In genomic region chr7:43792471-43792870, GRCh38 we compare ENCODE assay signal across 21 cellular contexts. TPM values are rescaled to one million over a fixed set of nuclear protein-coding genes. Genes with fewer than 3 reads are reported as not detected.
DNase-seq lines count a peak whose midpoint lies in the region; ATAC-seq, FAIRE-seq and TF ChIP-seq lines count a peak whose summit lies in the region.
"Had no signal": no experiment of that assay in that cellular context is flagged by ENCODE, and none has a peak within 500 bp of the region (broad histone marks: within the 10 kb centered on the region; RNA-seq: fewer than 3 reads in every experiment).

No MANE protein-coding gene starts in this region.

- TF ChIP-seq CTCF in omental fat pad (IDR thresholded peaks at IDR 0.05): no peak

- DNase-seq in amniotic epithelial cell (ENCODE audit: low read depth) (peak; percentile 27), epidermal melanocyte (ENCODE audit: insufficient read length, low spot score) (peak; percentile 24), omental fat pad (ENCODE audit: low spot score) (no peak), NCI-H82 (lab: John Stamatoyannopoulos, UW) (no peak), RCC 7860 (ENCODE audit: low spot score) (no peak), NCI-H187 (lab: John Stamatoyannopoulos, UW) (no peak)
- DNase-seq: DMS153, DND-41, NCI-H1092, NCI-H1417 treated with DMSO at 0.1 percent for 48 hours, NCI-H1694 treated with DMSO at 0.1 percent for 48 hours, NCI-H2171 treated with DMSO at 0.1 percent for 48 hours, NCI-H345, NCI-H524, NCI-H748 treated with DMSO at 0.1 percent for 48 hours, PC-3, SJCRH30 had no signal

- H3K4me1 ChIP-seq in stomach smooth muscle (ENCODE audit: control insufficient read depth, insufficient read depth, low read length): peaks cover 19% of the 10 kb centered on the region
- H3K4me1 ChIP-seq: SJCRH30 had no signal

- no peak for FAIRE-seq in RCC 7860 (lab: Jason Lieb, UNC)
- FAIRE-seq: GM12892 had no signal

- peak; percentile 83 for ATAC-seq in omental fat pad (ENCODE audit: low FRiP score)
- ATAC-seq: HCT116, PC-3, Right ventricle myocardium inferior had no signal

- no peak overlapping the region for H3K9ac ChIP-seq in stomach smooth muscle (ENCODE audit: low read length in 2 of 2)

- peak overlapping the region; percentile 78 for H3K27ac ChIP-seq in stomach smooth muscle (ENCODE audit: low read length)
- H3K27ac ChIP-seq: SJCRH30 had no signal

- no peaks in the 10 kb centered on the region for H3K27me3 ChIP-seq in stomach smooth muscle (ENCODE audit: control insufficient read depth in 1 of 2, insufficient read depth in 2 of 2, low read length in 2 of 2)
- H3K27me3 ChIP-seq: SJCRH30 had no signal

- no peaks in the 10 kb centered on the region for H3K9me3 ChIP-seq in stomach smooth muscle (ENCODE audit: control insufficient read depth in 2 of 2, low read length in 2 of 2)
- H3K9me3 ChIP-seq: SJCRH30 had no signal

- H3K4me3 ChIP-seq in stomach smooth muscle (ENCODE audit: low read length in 2 of 2): no peak overlapping the region
- H3K4me3 ChIP-seq: SJCRH30 had no signal

- peaks cover 12 to 19% of the 10 kb centered on the region in 2 donors for H3K36me3 ChIP-seq in stomach smooth muscle (ENCODE audit: control insufficient read depth in 2 of 2, insufficient read depth in 2 of 2, low read length in 2 of 2)

RNA-seq across cellular contexts. Expression of gene BLVRA, which starts 34.0 kb away (rescaled TPM):
- 10 to 100 TPM; 36.3 to 75.3 (median 58.8) TPM for total RNA-seq in omental fat pad

Comparison
In these comparisons a context has a peak if more than half of its experiments do, and no peak if none do; other contexts are left out.
1. DNase-seq: peak in amniotic epithelial cell (single experiment) and epidermal melanocyte (single experiment); none in omental fat pad (single experiment), NCI-H82 (single experiment), RCC 7860 (single experiment) and NCI-H187 (0 of 2).